ENCODE assay signal across 8 cellular contexts in genomic region chr3:122299872-122300460, GRCh38. TPM values are rescaled to one million over a fixed set of nuclear protein-coding genes. Genes with fewer than 3 reads are reported as not detected.
DNase-seq lines count a peak whose midpoint lies in the region; ATAC-seq and TF ChIP-seq lines count a peak whose summit lies in the region.

No MANE protein-coding gene starts in this region.

- H3K9me3 Mint-ChIP-seq in activated CD8-positive, alpha-beta T cell treated with anti-CD3 and anti-CD28 coated beads, Interleukin-2, amount 10 ng/mL, durations not matched to agents 7 days and 5 days (ENCODE audit: insufficient read depth) = no peaks in the 10 kb centered on the region

- TF ChIP-seq CTCF in DOHH2 (IDR thresholded peaks at IDR 0.05; ENCODE audit: low read depth, low read length, poor library complexity, severe bottlenecking) (peak; percentile 59), GM13976 (IDR thresholded peaks at IDR 0.05; ENCODE audit: borderline replicate concordance, control extremely low read depth, extremely low read depth, insufficient read depth, missing control alignments) (no peak)

- H3K27me3 ChIP-seq in DOHH2 (ENCODE audit: control insufficient read depth, low read length) (no peaks in the 10 kb centered on the region), iPS DF 6.9 (ENCODE audit: control insufficient read depth, insufficient read depth, low read length) (no peaks in the 10 kb centered on the region)

- CTCF ChIA-PET in activated CD8-positive, alpha-beta T cell treated with anti-CD3 and anti-CD28 coated beads, Interleukin-2, amount 10 ng/mL, durations not matched to agents 7 days and 5 days (lab: Charles Lee) = interaction anchor here (0.6 to 2.5 kb wide), 27 partner anchors 10 to 757 kb away, joined by 3 to 56 read pairs (median 3); partner anchors contain the start of genes FAM162A and POLQ

- no peak overlapping the region for H3K27ac Mint-ChIP-seq in activated CD8-positive, alpha-beta T cell treated with anti-CD3 and anti-CD28 coated beads, Interleukin-2, amount 10 ng/mL, durations not matched to agents 7 days and 5 days

- no peak overlapping the region for H3K4me2 ChIP-seq in DOHH2 (ENCODE audit: low read length)

- DNase-seq in LHCN-M2 (ENCODE audit: low read depth) (peak; percentile 20), iPS DF 6.9 (ENCODE audit: low read depth, low spot score) (peak; percentile 25), hypothalamus (lab: John Stamatoyannopoulos, UW) (no peak), GM13976 (ENCODE audit: low spot score) (no peak), caudate nucleus (lab: John Stamatoyannopoulos, UW) (no peak)
- peak; percentile 69 for DNase-seq in activated CD8-positive, alpha-beta T cell treated with anti-CD3 and anti-CD28 coated beads, Interleukin-2, amount 10 ng/mL, durations not matched to agents 7 days and 5 days

- H3K4me3 ChIP-seq in DOHH2 (ENCODE audit: low read length) (no peak overlapping the region), iPS DF 6.9 (ENCODE audit: low read length) (no peak overlapping the region)

- no CpG with 5 or more reads among the region's 12 CpGs for WGBS in iPS DF 6.9 (ENCODE audit: insufficient coverage, insufficient read length)

- no peaks in the 10 kb centered on the region for H3K36me3 Mint-ChIP-seq in activated CD8-positive, alpha-beta T cell treated with anti-CD3 and anti-CD28 coated beads, Interleukin-2, amount 10 ng/mL, durations not matched to agents 7 days and 5 days (ENCODE audit: low read depth)

- H3K9me3 ChIP-seq in DOHH2 (ENCODE audit: control insufficient read depth, insufficient read depth, low read length) (no peaks in the 10 kb centered on the region), iPS DF 6.9 (ENCODE audit: control insufficient read depth, insufficient read depth, low read length) (no peaks in the 10 kb centered on the region)

- H3K9me2 ChIP-seq in DOHH2 (replicated peaks; ENCODE audit: control insufficient read depth, low read length) = no peaks in the 10 kb centered on the region

- H4K20me1 ChIP-seq in DOHH2 (ENCODE audit: control insufficient read depth, insufficient read depth, low read depth, low read length) = no peaks in the 10 kb centered on the region

- POLR2A ChIA-PET in activated CD8-positive, alpha-beta T cell treated with anti-CD3 and anti-CD28 coated beads, Interleukin-2, amount 10 ng/mL, durations not matched to agents 7 days and 5 days (lab: Charles Lee) = interaction anchor here (0.8 kb wide), 1 partner anchor 753 kb away, joined by 4 read pairs; no protein-coding TSS in a partner anchor

- in situ Hi-C loops in GM13976 (cut with MboI; ENCODE audit: low sequenced_read_pairs, unreplicated experiment) = no loop called here

- peaks cover 29% of the 10 kb centered on the region for H3K4me1 Mint-ChIP-seq in activated CD8-positive, alpha-beta T cell treated with anti-CD3 and anti-CD28 coated beads, Interleukin-2, amount 10 ng/mL, durations not matched to agents 7 days and 5 days (ENCODE audit: low read depth)

- ATAC-seq in activated CD8-positive, alpha-beta T cell treated with anti-CD3 and anti-CD28 coated beads, Interleukin-2, amount 10 ng/mL, durations not matched to agents 7 days and 5 days = no peak
- no peak for ATAC-seq in HG03460 (IDR thresholded peaks at IDR 0.05; ENCODE audit: unreplicated experiment)

- H3K79me2 ChIP-seq in DOHH2 (ENCODE audit: control insufficient read depth, low read length) = no peaks in the 10 kb centered on the region

- H3K27me3 Mint-ChIP-seq in activated CD8-positive, alpha-beta T cell treated with anti-CD3 and anti-CD28 coated beads, Interleukin-2, amount 10 ng/mL, durations not matched to agents 7 days and 5 days (ENCODE audit: low read depth) = no peaks in the 10 kb centered on the region

- no peak overlapping the region for H3K4me3 Mint-ChIP-seq in activated CD8-positive, alpha-beta T cell treated with anti-CD3 and anti-CD28 coated beads, Interleukin-2, amount 10 ng/mL, durations not matched to agents 7 days and 5 days

- H3F3A ChIP-seq in DOHH2 (ENCODE audit: control insufficient read depth, insufficient read depth) = 0 out of 2 replicates have a peak, but pooled peaks cover 3% of the 10 kb centered on the region

- H3K4me1 ChIP-seq in DOHH2 (ENCODE audit: control insufficient read depth, low read length) = peaks cover 12% of the 10 kb centered on the region
- H3K4me1 ChIP-seq in iPS DF 6.9 (ENCODE audit: control insufficient read depth, insufficient read depth, low read length) = no peaks in the 10 kb centered on the region

- no peaks in the 10 kb centered on the region for H3K36me3 ChIP-seq in DOHH2 (ENCODE audit: control insufficient read depth, low read length)
- H3K36me3 ChIP-seq in iPS DF 6.9 (ENCODE audit: control insufficient read depth, insufficient read depth, low read length) = no peaks in the 10 kb centered on the region

- H3K27ac ChIP-seq in DOHH2 (ENCODE audit: low read depth, low read length) = no peak overlapping the region
- H3K27ac ChIP-seq in iPS DF 6.9 (ENCODE audit: low read length) = no peak overlapping the region
- no peak overlapping the region for H3K27ac ChIP-seq in caudate nucleus (ENCODE audit: low read depth, low read length)

RNA-seq across cellular contexts. Expression of gene CSTA, which starts 25.1 kb away (rescaled TPM):
- 0.46 TPM in 1 of 2 replicates, not detected in the other for total RNA-seq in LHCN-M2 (2014; rRNA removed)
- 0.11 TPM for polyA plus RNA-seq in LHCN-M2 (2012)
- not detected for total RNA-seq in activated CD8-positive, alpha-beta T cell treated with anti-CD3 and anti-CD28 coated beads, Interleukin-2, amount 10 ng/mL, durations not matched to agents 7 days and 5 days

Comparison
In these comparisons a context has a peak if more than half of its experiments do, and no peak if none do; other contexts are left out.
1. DNase-seq: peak in LHCN-M2 (single experiment), activated CD8-positive, alpha-beta T cell treated with anti-CD3 and anti-CD28 coated beads, Interleukin-2, amount 10 ng/mL, durations not matched to agents 7 days and 5 days (single experiment) and iPS DF 6.9 (single experiment); none in hypothalamus (0 of 51), GM13976 (single experiment) and caudate nucleus (0 of 61).